ENCODE assay signal across 12 cellular contexts in the genomic region with DNA sequence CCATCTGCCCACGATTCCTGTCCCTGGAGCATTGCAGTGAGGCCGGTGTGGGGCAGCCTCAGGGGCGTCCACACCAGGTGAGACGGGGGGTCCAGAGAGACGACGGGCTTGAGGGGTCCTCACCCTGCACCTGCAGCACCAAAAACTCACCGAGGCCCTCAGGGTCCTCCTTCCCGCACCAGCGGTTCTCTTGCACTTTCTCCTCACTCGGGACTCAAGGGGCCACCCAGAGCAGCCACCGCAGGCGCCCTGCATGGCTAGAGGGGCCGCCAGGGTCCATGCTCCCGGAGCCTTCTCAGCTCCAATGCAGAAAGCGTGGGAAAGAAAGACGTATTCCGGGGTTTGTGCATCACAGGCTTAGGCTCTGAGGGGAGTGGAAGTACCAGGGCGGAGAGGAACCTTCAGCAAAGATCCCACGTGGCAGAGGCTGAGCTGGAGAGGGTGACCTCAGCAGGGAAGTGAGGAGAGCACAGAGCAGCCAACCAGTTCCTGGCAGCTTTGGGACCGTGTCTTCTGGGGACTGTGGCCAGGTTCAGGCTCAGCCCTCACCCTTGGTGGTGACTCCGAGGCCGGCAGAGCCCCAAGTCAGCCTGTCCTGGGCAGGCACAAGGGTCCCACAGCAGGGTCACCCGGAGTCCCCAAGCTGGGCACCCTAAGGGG. TPM values are rescaled to one million over a fixed set of nuclear protein-coding genes. Genes with fewer than 3 reads are reported as not detected.
DNase-seq lines count a peak whose midpoint lies in the region; ATAC-seq and TF ChIP-seq lines count a peak whose summit lies in the region.
"Had no signal": no experiment of that assay in that cellular context is flagged by ENCODE, and none has a peak within 500 bp of the region (broad histone marks: within the 10 kb centered on the region; RNA-seq: fewer than 3 reads in every experiment).

No MANE protein-coding gene starts in this region.

- no peak overlapping the region for H3K4me3 ChIP-seq in BLaER1 treated with 17β-estradiol and CSF1 and Interleukin-3, amounts not matched to agents 10 nM and 100 nM
- H3K4me3 ChIP-seq in fibroblast of mammary gland (ENCODE audit: control insufficient read depth, low read depth, low read length) = no peak overlapping the region
- H3K4me3 ChIP-seq: GM12878 had no signal

- H4K20me1 ChIP-seq in BLaER1 treated with 17β-estradiol and CSF1 and Interleukin-3, amounts not matched to agents 10 nM and 100 nM = no peaks in the 10 kb centered on the region

- H3K9ac ChIP-seq in BLaER1 treated with 17β-estradiol and CSF1 and Interleukin-3, amounts not matched to agents 10 nM and 100 nM = no peak overlapping the region
- H3K9ac ChIP-seq: parathyroid adenoma had no signal

- peaks cover 11 to 40% (median 30%) of the 10 kb centered on the region in 10 experiments; a peak in 19 of 20 replicates for H3K4me1 ChIP-seq in BLaER1 treated with 17β-estradiol and CSF1 and Interleukin-3, amounts not matched to agents 10 nM and 100 nM
- H3K4me1 ChIP-seq: parathyroid adenoma had no signal

- TF ChIP-seq CTCF in HFFc6 (IDR thresholded peaks at IDR 0.05) = no peak
- no peak for TF ChIP-seq CTCF in fibroblast of mammary gland (conservative IDR thresholded peaks at IDR 0.05; ENCODE audit: control insufficient read depth, insufficient read depth, low read depth, low read length)
- TF ChIP-seq CTCF in progenitor cell of endocrine pancreas (IDR thresholded peaks at IDR 0.05; ENCODE audit: unreplicated experiment) = no peak

- no peaks in the 10 kb centered on the region for H3K27me3 ChIP-seq in BLaER1 treated with 17β-estradiol and CSF1 and Interleukin-3, amounts not matched to agents 10 nM and 100 nM

- H3K4me3 Mint-ChIP-seq in HFFc6 (no peak overlapping the region), progenitor cell of endocrine pancreas (ENCODE audit: low read depth) (no peak overlapping the region)
- H3K4me3 Mint-ChIP-seq: activated T-helper 17 cell treated with anti-CD3 and anti-CD28 coated beads, Interleukin-2, amount 50 U/mL, for 72 hours; CD8-positive, alpha-beta T cell had no signal

- no peaks in the 10 kb centered on the region for H3K36me3 ChIP-seq in BLaER1 treated with 17β-estradiol and CSF1 and Interleukin-3, amounts not matched to agents 10 nM and 100 nM

- H3K9me3 ChIP-seq in BLaER1 treated with 17β-estradiol and CSF1 and Interleukin-3, amounts not matched to agents 10 nM and 100 nM (replicated peaks in 1 of 11) = no peaks in the 10 kb centered on the region

- no peak for DNase-seq in HFFc6
- peak; percentile 87 for DNase-seq in fibroblast of mammary gland (ENCODE audit: low read depth)
- peak; percentile 6 for DNase-seq in progenitor cell of endocrine pancreas (ENCODE audit: low spot score, unreplicated experiment)
- DNase-seq in NCI-H345 (lab: John Stamatoyannopoulos, UW) = no peak
- no peak for DNase-seq in dermis blood vessel endothelial cell
- DNase-seq in GM19240 (ENCODE audit: insufficient read length, low spot score) = no peak

- no peak overlapping the region for H3K27ac ChIP-seq in BLaER1 treated with 17β-estradiol and CSF1 and Interleukin-3, amounts not matched to agents 10 nM and 100 nM
- H3K27ac ChIP-seq: parathyroid adenoma had no signal

- H3K4me2 ChIP-seq in BLaER1 treated with 17β-estradiol and CSF1 and Interleukin-3, amounts not matched to agents 10 nM and 100 nM = peak overlapping the region; percentile 10 to 58 (median 49); a peak in 19 of 22 replicates

- no peaks in the 10 kb centered on the region for H3K9me3 Mint-ChIP-seq in HFFc6
- no peaks in the 10 kb centered on the region for H3K9me3 Mint-ChIP-seq in progenitor cell of endocrine pancreas (ENCODE audit: low read depth)
- H3K9me3 Mint-ChIP-seq: activated T-helper 17 cell treated with anti-CD3 and anti-CD28 coated beads, Interleukin-2, amount 50 U/mL, for 72 hours; CD8-positive, alpha-beta T cell had no signal

- H3K4me1 Mint-ChIP-seq in HFFc6 (ENCODE audit: low read depth) = peaks cover 36% of the 10 kb centered on the region
- no peaks in the 10 kb centered on the region for H3K4me1 Mint-ChIP-seq in progenitor cell of endocrine pancreas (ENCODE audit: low read depth)
- H3K4me1 Mint-ChIP-seq: activated T-helper 17 cell treated with anti-CD3 and anti-CD28 coated beads, Interleukin-2, amount 50 U/mL, for 72 hours had no signal

- H3K27me3 Mint-ChIP-seq in HFFc6 (ENCODE audit: insufficient read depth) = 0 out of 2 replicates have a peak, but pooled peaks cover 1% of the 10 kb centered on the region
- peaks cover 8% of the 10 kb centered on the region for H3K27me3 Mint-ChIP-seq in progenitor cell of endocrine pancreas
- H3K27me3 Mint-ChIP-seq: activated T-helper 17 cell treated with anti-CD3 and anti-CD28 coated beads, Interleukin-2, amount 50 U/mL, for 72 hours had no signal

- H3K27ac Mint-ChIP-seq in HFFc6 (peak overlapping the region; percentile 100), progenitor cell of endocrine pancreas (no peak overlapping the region)
- H3K27ac Mint-ChIP-seq: activated T-helper 17 cell treated with anti-CD3 and anti-CD28 coated beads, Interleukin-2, amount 50 U/mL, for 72 hours; CD8-positive, alpha-beta T cell had no signal

- H3K36me3 Mint-ChIP-seq in HFFc6 (ENCODE audit: low read depth) (no peaks in the 10 kb centered on the region), progenitor cell of endocrine pancreas (ENCODE audit: insufficient read depth) (no peaks in the 10 kb centered on the region)
- H3K36me3 Mint-ChIP-seq: CD8-positive, alpha-beta T cell had no signal

- ATAC-seq in GM19395 (IDR thresholded peaks at IDR 0.05; ENCODE audit: unreplicated experiment) = no peak
- ATAC-seq: activated T-helper 17 cell treated with anti-CD3 and anti-CD28 coated beads, Interleukin-2, amount 50 U/mL, for 72 hours; CD8-positive, alpha-beta T cell; GM12878 had no signal

RNA-seq across cellular contexts. Expression of a gene that starts 19.5 kb away (rescaled TPM):
- 100 to 1,000 TPM; 426 to 514 (median 467) TPM for total RNA-seq in HFFc6 (2021; fragmentation: NEBNext Ultra II Directional; extraction: Animal tissue kit (Norgen Biotek cat#: 25700))
- total RNA-seq in progenitor cell of endocrine pancreas (32.0 and 38.6 TPM in 2 replicates), dermis blood vessel endothelial cell (17.5 and 24.0 TPM in 2 replicates)

Comparison
In these comparisons a context has a peak if more than half of its experiments do, and no peak if none do; other contexts are left out.
1. DNase-seq: peak in fibroblast of mammary gland (single experiment) and progenitor cell of endocrine pancreas (single experiment); none in HFFc6 (single experiment), NCI-H345 (single experiment), dermis blood vessel endothelial cell (single experiment) and GM19240 (single experiment).
2. RNA of a gene that starts 19.5 kb away (total RNA-seq): 426 to 514 TPM in HFFc6; 32.0 to 38.6 TPM in progenitor cell of endocrine pancreas and 17.5 to 24.0 TPM in dermis blood vessel endothelial cell; every median in the first group is over 10 times any median in the second.